1 cellular context compared by ENCODE assay signal in genomic region chr5:142387022-142387682, GRCh38.
A peak's percentile ranks its signal among the peaks of the same experiment; 100 is the strongest.
TF ChIP-seq lines count a peak whose summit lies in the region.

No MANE protein-coding gene starts in this region.

TF ChIP-seq in HepG2, 621 proteins besides CTCF, POLR2A, EP300 and RAD21 (continued from another document and continues in another):
- TF ChIP-seq IKZF4 (CRISPR knock-in tag; IDR thresholded peaks at IDR 0.05; ENCODE audit: borderline replicate concordance, low read depth, not compliant biosample characterization) (no peak), GATAD2A (CRISPR knock-in tag; IDR thresholded peaks at IDR 0.05) (0 out of 2 replicates have a peak, but pooled peaks have one; percentile 8), KDM3A (CRISPR knock-in tag; IDR thresholded peaks at IDR 0.05; ENCODE audit: low read depth) (no peak), RFXANK (CRISPR knock-in tag; IDR thresholded peaks at IDR 0.05) (no peak), SRF (IDR thresholded peaks at IDR 0.05; ENCODE audit: low read depth, low read length) (no peak), NR1H2 (CRISPR knock-in tag; IDR thresholded peaks at IDR 0.05; ENCODE audit: borderline replicate concordance, low read depth) (no peak), HMGXB4 (CRISPR knock-in tag; IDR thresholded peaks at IDR 0.05; ENCODE audit: borderline replicate concordance in 1 of 2, low read depth in 1 of 2) (no peak), HOXA3 (CRISPR knock-in tag; IDR thresholded peaks at IDR 0.05) (peak; percentile 28; the same call in 1 of the 2 replicates), HMG20A (CRISPR knock-in tag; IDR thresholded peaks at IDR 0.05; ENCODE audit: borderline replicate concordance) (no peak), KLF12 (CRISPR knock-in tag; IDR thresholded peaks at IDR 0.05; ENCODE audit: borderline replicate concordance) (no peak), SATB2 (CRISPR knock-in tag; IDR thresholded peaks at IDR 0.05) (no peak), ZNF792 (CRISPR knock-in tag; IDR thresholded peaks at IDR 0.05) (no peak), ZNF251 (CRISPR knock-in tag; IDR thresholded peaks at IDR 0.05) (no peak), LRRFIP1 (CRISPR knock-in tag; conservative IDR thresholded peaks at IDR 0.05) (no peak), ZNF552 (CRISPR knock-in tag; IDR thresholded peaks at IDR 0.05; ENCODE audit: borderline replicate concordance) (no peak), CENPX (CRISPR knock-in tag; IDR thresholded peaks at IDR 0.05) (no peak), ZNF703 (CRISPR knock-in tag; IDR thresholded peaks at IDR 0.05; ENCODE audit: borderline replicate concordance) (no peak), PAXIP1 (CRISPR knock-in tag; conservative IDR thresholded peaks at IDR 0.05) (peak; percentile 30; the same call in 1 of the 2 replicates), TBX2 (CRISPR knock-in tag; IDR thresholded peaks at IDR 0.05; ENCODE audit: borderline replicate concordance) (0 out of 2 replicates have a peak, but pooled peaks have one; percentile 16), ZNF687 (CRISPR knock-in tag; IDR thresholded peaks at IDR 0.05) (peak; percentile 73), ZMYM4 (CRISPR knock-in tag; IDR thresholded peaks at IDR 0.05) (0 out of 2 replicates have a peak, but pooled peaks have one; percentile 26), YEATS4 (CRISPR knock-in tag; IDR thresholded peaks at IDR 0.05; ENCODE audit: borderline replicate concordance) (no peak), NFYC (CRISPR knock-in tag; IDR thresholded peaks at IDR 0.05) (no peak), NAIF1 (CRISPR knock-in tag; IDR thresholded peaks at IDR 0.05; ENCODE audit: borderline replicate concordance) (no peak), CEBPG (CRISPR knock-in tag; IDR thresholded peaks at IDR 0.05) (no peak), ZNF670 (CRISPR knock-in tag; IDR thresholded peaks at IDR 0.05; ENCODE audit: borderline replicate concordance) (0 out of 2 replicates have a peak, but pooled peaks have one; percentile 28), HIC2 (CRISPR knock-in tag; IDR thresholded peaks at IDR 0.05; ENCODE audit: low read depth) (peak; percentile 43; the same call in 1 of the 2 replicates), ATRX (CRISPR knock-in tag; IDR thresholded peaks at IDR 0.05; ENCODE audit: borderline replicate concordance) (no peak), RFX3 (CRISPR knock-in tag; IDR thresholded peaks at IDR 0.05) (no peak), EEA1 (CRISPR knock-in tag; IDR thresholded peaks at IDR 0.05; ENCODE audit: borderline replicate concordance) (no peak), ZMAT3 (CRISPR knock-in tag; conservative IDR thresholded peaks at IDR 0.05) (0 out of 2 replicates have a peak, but pooled peaks have one; percentile 45), CBFB (CRISPR knock-in tag; IDR thresholded peaks at IDR 0.05) (no peak), TAF1 (CRISPR knock-in tag; IDR thresholded peaks at IDR 0.05) (no peak), HOXD1 (CRISPR knock-in tag; IDR thresholded peaks at IDR 0.05) (no peak), HMG20B (CRISPR knock-in tag; conservative IDR thresholded peaks at IDR 0.05) (no peak), ZNF331 (CRISPR knock-in tag; IDR thresholded peaks at IDR 0.05) (no peak), CREM (IDR thresholded peaks at IDR 0.05) (no peak), CREM (CRISPR knock-in tag; IDR thresholded peaks at IDR 0.05) (no peak), TRIM24 (CRISPR knock-in tag; IDR thresholded peaks at IDR 0.05) (no peak), SMC3 (IDR thresholded peaks at IDR 0.05; ENCODE audit: low read length) (no peak), ZHX1 (CRISPR knock-in tag; IDR thresholded peaks at IDR 0.05; ENCODE audit: low read depth) (no peak), ZNF350 (CRISPR knock-in tag; IDR thresholded peaks at IDR 0.05; ENCODE audit: borderline replicate concordance, low read depth) (no peak)
- TF ChIP-seq, protein P1, sequence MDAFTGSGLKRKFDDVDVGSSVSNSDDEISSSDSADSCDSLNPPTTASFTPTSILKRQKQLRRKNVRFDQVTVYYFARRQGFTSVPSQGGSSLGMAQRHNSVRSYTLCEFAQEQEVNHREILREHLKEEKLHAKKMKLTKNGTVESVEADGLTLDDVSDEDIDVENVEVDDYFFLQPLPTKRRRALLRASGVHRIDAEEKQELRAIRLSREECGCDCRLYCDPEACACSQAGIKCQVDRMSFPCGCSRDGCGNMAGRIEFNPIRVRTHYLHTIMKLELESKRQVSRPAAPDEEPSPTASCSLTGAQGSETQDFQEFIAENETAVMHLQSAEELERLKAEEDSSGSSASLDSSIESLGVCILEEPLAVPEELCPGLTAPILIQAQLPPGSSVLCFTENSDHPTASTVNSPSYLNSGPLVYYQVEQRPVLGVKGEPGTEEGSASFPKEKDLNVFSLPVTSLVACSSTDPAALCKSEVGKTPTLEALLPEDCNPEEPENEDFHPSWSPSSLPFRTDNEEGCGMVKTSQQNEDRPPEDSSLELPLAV (CRISPR knock-in tag; conservative IDR thresholded peaks at IDR 0.05; ENCODE audit: low read depth), result no peak
- TF ChIP-seq, protein P2, sequence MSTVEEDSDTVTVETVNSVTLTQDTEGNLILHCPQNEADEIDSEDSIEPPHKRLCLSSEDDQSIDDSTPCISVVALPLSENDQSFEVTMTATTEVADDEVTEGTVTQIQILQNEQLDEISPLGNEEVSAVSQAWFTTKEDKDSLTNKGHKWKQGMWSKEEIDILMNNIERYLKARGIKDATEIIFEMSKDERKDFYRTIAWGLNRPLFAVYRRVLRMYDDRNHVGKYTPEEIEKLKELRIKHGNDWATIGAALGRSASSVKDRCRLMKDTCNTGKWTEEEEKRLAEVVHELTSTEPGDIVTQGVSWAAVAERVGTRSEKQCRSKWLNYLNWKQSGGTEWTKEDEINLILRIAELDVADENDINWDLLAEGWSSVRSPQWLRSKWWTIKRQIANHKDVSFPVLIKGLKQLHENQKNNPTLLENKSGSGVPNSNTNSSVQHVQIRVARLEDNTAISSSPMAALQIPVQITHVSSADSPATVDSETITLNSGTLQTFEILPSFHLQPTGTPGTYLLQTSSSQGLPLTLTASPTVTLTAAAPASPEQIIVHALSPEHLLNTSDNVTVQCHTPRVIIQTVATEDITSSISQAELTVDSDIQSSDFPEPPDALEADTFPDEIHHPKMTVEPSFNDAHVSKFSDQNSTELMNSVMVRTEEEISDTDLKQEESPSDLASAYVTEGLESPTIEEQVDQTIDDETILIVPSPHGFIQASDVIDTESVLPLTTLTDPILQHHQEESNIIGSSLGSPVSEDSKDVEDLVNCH (CRISPR knock-in tag; IDR thresholded peaks at IDR 0.05), result no peak
